Comparison of ENCODE assay signal across 8 cellular contexts in the genomic region with DNA sequence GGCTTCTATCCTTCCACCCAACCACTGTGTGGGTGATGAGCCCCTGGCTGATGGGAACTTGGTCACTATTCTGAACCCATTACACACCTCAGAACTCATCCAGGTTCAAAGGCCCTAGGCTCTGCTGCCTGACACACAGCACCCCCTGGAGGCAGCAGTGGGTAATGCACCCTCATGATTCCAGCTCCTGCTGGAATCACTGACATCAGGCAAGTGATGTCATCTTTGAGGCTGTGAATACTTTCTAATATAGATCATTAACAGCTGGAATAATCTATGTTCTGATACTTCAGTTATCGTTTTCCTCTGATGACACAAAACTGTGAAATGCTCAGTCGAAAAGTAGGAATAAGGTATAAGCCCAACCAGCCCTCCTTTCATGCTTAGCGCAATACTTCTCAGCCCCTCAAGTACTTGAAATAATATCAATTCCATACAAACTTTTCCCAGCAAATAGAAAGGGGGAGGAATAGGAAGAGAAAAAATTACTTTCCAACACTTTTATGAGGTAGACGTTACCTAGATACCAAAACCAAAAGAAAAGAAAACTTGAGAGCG.
DNase-seq lines count a peak whose midpoint lies in the region; ATAC-seq and TF ChIP-seq lines count a peak whose summit lies in the region.

No MANE protein-coding gene starts in this region.

- ATAC-seq in HG03520 (IDR thresholded peaks at IDR 0.05; ENCODE audit: unreplicated experiment) (peak; percentile 50), HG02678 (IDR thresholded peaks at IDR 0.05; ENCODE audit: unreplicated experiment) (no peak), HG03045 (IDR thresholded peaks at IDR 0.05; ENCODE audit: unreplicated experiment) (no peak)

- peak; percentile 96 for TF ChIP-seq CTCF in astrocyte of the spinal cord (IDR thresholded peaks at IDR 0.05; ENCODE audit: low read depth, low read length)

- DNase-seq in EH (ENCODE audit: low read depth) (peak; percentile 60), T-helper 2 cell (peak in 4 of 5 experiments; percentile 43 to 67 (median 52)), astrocyte of the spinal cord (ENCODE audit: low read depth, low spot score) (peak; percentile 52), iPS-NIHi7 (ENCODE audit: extremely low spot score) (peak; percentile 89)
- peak; percentile 34 to 59 for DNase-seq in stimulated activated CD4-positive, alpha-beta T cell treated with anti-CD3 and anti-CD28 coated beads, Interleukin-15, amount 100 ng/mL, for 48 hours (ENCODE audit: low read depth in 2 of 2)

- H3K4me3 ChIP-seq in astrocyte of the spinal cord (ENCODE audit: low read depth, low read length) = no peak overlapping the region

- in situ Hi-C loops in astrocyte of the spinal cord (cut with HindIII; ENCODE audit: low sequenced_read_pairs) = no loop called here
